ENCODE assay signal across 34 cellular contexts in the genomic region with DNA sequence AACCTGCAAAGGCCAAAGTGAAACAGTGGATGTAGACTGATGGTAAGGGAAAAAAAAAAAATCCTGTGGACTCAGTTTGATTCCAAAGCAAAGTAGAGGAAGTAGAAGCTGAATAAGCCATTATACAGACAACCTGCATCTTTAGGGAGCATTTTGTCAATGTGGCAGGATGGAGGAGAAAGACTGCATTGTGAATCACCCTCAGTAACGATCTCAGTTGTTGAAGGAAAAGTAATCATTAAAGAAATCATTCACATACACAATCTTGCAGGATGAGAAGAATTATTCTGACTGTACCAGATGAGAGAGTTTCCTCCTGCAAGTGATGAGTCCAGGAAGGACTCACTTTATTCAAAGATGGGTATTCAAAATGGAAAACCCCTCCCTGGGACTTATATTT. TPM values are rescaled to one million over a fixed set of nuclear protein-coding genes. Genes with fewer than 3 reads are reported as not detected.
"Had no signal": no experiment of that assay in that cellular context is flagged by ENCODE, and none has a peak within 500 bp of the region (broad histone marks: within the 10 kb centered on the region; RNA-seq: fewer than 3 reads in every experiment).

No MANE protein-coding gene starts in this region.

- H3K27me3 ChIP-seq: ascending aorta, cardiac muscle cell had no signal

- H3K36me3 ChIP-seq: ascending aorta, cardiac muscle cell had no signal

- H3K4me1 ChIP-seq: ascending aorta had no signal

- H3K27ac ChIP-seq: ascending aorta, cardiac muscle cell, VCaP had no signal

- H3K4me3 ChIP-seq: ascending aorta, cardiac muscle cell had no signal

- FAIRE-seq: TTC549 had no signal

- DNase-seq: activated B cell treated with CpG ODN at 0.5 μM for 24 hours; activated CD4-positive, alpha-beta memory T cell treated with anti-CD3 and anti-CD28 coated beads for 36 hours; activated CD4-positive, alpha-beta T cell treated with anti-CD3 and anti-CD28 coated beads for 4 hours; activated CD4-positive, alpha-beta T cell treated with anti-CD3 and anti-CD28 coated beads, Interleukin-2, amount 10 ng/mL, durations not matched to agents 24 days and 14 days; activated CD4-positive, alpha-beta T cell treated with anti-CD3 and anti-CD28 coated beads, Interleukin-2, amount 50 U/mL, for 1 hour; activated CD4-positive, alpha-beta T cell treated with anti-CD3 and anti-CD28 coated beads, Interleukin-2, amount 50 U/mL, for 4 hours; activated CD4-positive, CD25-positive, alpha-beta regulatory T cell treated with anti-CD3 and anti-CD28 coated beads, Interleukin-2, amount 50 U/mL, for 72 hours; activated CD8-positive, alpha-beta memory T cell treated with anti-CD3 and anti-CD28 coated beads, Interleukin-2, amount 50 U/mL, for 4 hours; activated CD8-positive, alpha-beta T cell treated with anti-CD3 and anti-CD28 coated beads for 36 hours; activated effector memory CD4-positive, alpha-beta T cell treated with anti-CD3 and anti-CD28 coated beads, Interleukin-2, amount 50 U/mL, for 16 hours; activated gamma-delta T cell treated with Interleukin-2 at 50 U/mL for 16 hours; activated naive CD4-positive, alpha-beta T cell; activated naive CD4-positive, alpha-beta T cell treated with anti-CD3 and anti-CD28 coated beads, Interleukin-2, amount 10 ng/mL, durations not matched to agents 7 days and 5 days; activated naive CD8-positive, alpha-beta T cell treated with anti-CD3 and anti-CD28 coated beads, Interleukin-2, amount 10 ng/mL, durations not matched to agents 7 days and 5 days; activated naive CD8-positive, alpha-beta T cell treated with anti-CD3 and anti-CD28 coated beads, Interleukin-2, amount 50 U/mL, for 24 hours; activated T-cell treated with anti-CD3 and anti-CD28 coated beads for 4 hours; activated T-cell treated with anti-CD3 and anti-CD28 coated beads, Interleukin-2, amount 50 U/mL, for 1 hour; activated T-cell treated with anti-CD3 and anti-CD28 coated beads, Interleukin-2, amount 50 U/mL, for 4 hours; activated T-cell treated with anti-CD3 and anti-CD28 coated beads, Interleukin-2, amount 50 U/mL, for 72 hours; amygdala; anterior cingulate cortex; caudate nucleus; cerebellar nuclear complex; T-helper 1 cell; T-helper 2 cell; T-helper 9 cell had no signal

RNA-seq across cellular contexts. Expression of a gene that starts 45.1 kb away (rescaled TPM):
- total RNA-seq: activated B cell treated with CpG ODN at 0.5 μM for 24 hours; activated CD4-positive, alpha-beta memory T cell treated with anti-CD3 and anti-CD28 coated beads for 36 hours; activated CD4-positive, alpha-beta T cell treated with anti-CD3 and anti-CD28 coated beads, Interleukin-2, amount 10 ng/mL, durations not matched to agents 24 days and 14 days; activated CD8-positive, alpha-beta memory T cell treated with anti-CD3 and anti-CD28 coated beads for 36 hours; activated CD8-positive, alpha-beta T cell treated with anti-CD3 and anti-CD28 coated beads for 36 hours; activated naive CD8-positive, alpha-beta T cell treated with anti-CD3 and anti-CD28 coated beads, Interleukin-2, amount 10 ng/mL, durations not matched to agents 7 days and 5 days; activated T-cell treated with anti-CD3 and anti-CD28 coated beads, Interleukin-2, amount 50 U/mL, for 4 hours; activated T-helper 1 cell treated with anti-CD3 and anti-CD28 coated beads, Interleukin-12 subunit alpha, Interleukin-12 subunit beta, Interleukin-2, Interleukin-4 antibody, amounts not matched to agents 30 ng/mL and 10 ng/mL and 1 ng/mL, durations not matched to agents 14 hours and 24 hours and 36 hours; activated T-helper 17 cell treated with anti-CD3 and anti-CD28 coated beads, Interleukin-2, amount 50 U/mL, for 72 hours; ascending aorta; bronchial epithelial cell had no signal
- polyA plus RNA-seq: cardiac muscle cell had no signal
